27 cellular contexts compared by ENCODE assay signal in the genomic region with DNA sequence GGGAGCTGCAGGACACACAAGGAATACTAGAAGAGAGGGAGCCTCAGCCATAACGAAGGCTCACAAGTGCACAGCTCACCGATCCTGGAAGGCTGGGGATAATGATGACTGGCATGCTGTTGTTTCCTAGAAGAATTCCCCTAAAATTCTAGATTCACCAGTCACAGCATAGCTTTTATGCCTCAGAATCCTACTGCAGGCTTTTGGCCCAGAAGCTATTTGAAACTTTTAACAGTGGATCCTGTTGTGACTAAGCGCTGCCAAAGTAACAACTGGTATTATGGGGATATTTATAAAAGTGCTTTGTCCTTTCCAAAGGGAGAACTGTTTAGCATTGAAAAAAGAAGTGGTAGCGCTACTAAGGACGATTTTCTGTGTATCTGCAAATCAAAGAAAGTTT.
"Had no signal": no experiment of that assay in that cellular context is flagged by ENCODE, and none has a peak within 500 bp of the region (broad histone marks: within the 10 kb centered on the region; RNA-seq: fewer than 3 reads in every experiment).

No MANE protein-coding gene starts in this region.

- H3K4me1 Mint-ChIP-seq: activated naive CD4-positive, alpha-beta T cell treated with anti-CD3 and anti-CD28 coated beads, Interleukin-2, amount 10 ng/mL, durations not matched to agents 7 days and 5 days; central memory CD8-positive, alpha-beta T cell; stimulated activated effector memory CD8-positive, alpha-beta T cell treated with anti-CD3 and anti-CD28 coated beads, Interleukin-12 subunit alpha, Interleukin-12 subunit beta, amount 100 ng/mL, for 72 hours had no signal

- H3K9me3 Mint-ChIP-seq: activated naive CD4-positive, alpha-beta T cell treated with anti-CD3 and anti-CD28 coated beads, Interleukin-2, amount 10 ng/mL, durations not matched to agents 7 days and 5 days; activated T-helper 1 cell treated with anti-CD3 and anti-CD28 coated beads, Interleukin-12 subunit alpha, Interleukin-12 subunit beta, Interleukin-2, Interleukin-4 antibody, amounts not matched to agents 30 ng/mL and 10 ng/mL and 1 ng/mL, durations not matched to agents 14 hours and 24 hours and 36 hours; mesothelial cell of epicardium; natural killer cell treated with Interleukin-12 subunit alpha and Interleukin-12 subunit beta and Interleukin-15 and Interleukin-18, amount 100 ng/mL, for 72 hours; stimulated activated effector memory CD8-positive, alpha-beta T cell treated with anti-CD3 and anti-CD28 coated beads, Interleukin-12 subunit alpha, Interleukin-12 subunit beta, amount 100 ng/mL, for 72 hours; stimulated activated naive CD8-positive, alpha-beta T cell treated with anti-CD3 and anti-CD28 coated beads, Interleukin-15, Interleukin-2, amounts not matched to agents 100 ng/mL and 50 ng/mL, for 24 hours had no signal

- H3K27ac ChIP-seq: epithelial cell of prostate, esophagus squamous epithelium, gastrocnemius medialis, hepatocyte, right lobe of liver, skin epidermis, vagina, VCaP had no signal

- H3K4me1 ChIP-seq: esophagus squamous epithelium, right lobe of liver, vagina had no signal

- ATAC-seq: gastrocnemius medialis; left ventricle myocardium superior; natural killer cell treated with Interleukin-12 subunit alpha and Interleukin-12 subunit beta and Interleukin-15 and Interleukin-18, amount 100 ng/mL, for 72 hours; right lobe of liver; stimulated activated effector memory CD8-positive, alpha-beta T cell treated with anti-CD3 and anti-CD28 coated beads, Interleukin-12 subunit alpha, Interleukin-12 subunit beta, amount 100 ng/mL, for 72 hours had no signal

- H3K27ac Mint-ChIP-seq: activated naive CD4-positive, alpha-beta T cell treated with anti-CD3 and anti-CD28 coated beads, Interleukin-2, amount 10 ng/mL, durations not matched to agents 7 days and 5 days; activated T-helper 1 cell treated with anti-CD3 and anti-CD28 coated beads, Interleukin-12 subunit alpha, Interleukin-12 subunit beta, Interleukin-2, Interleukin-4 antibody, amounts not matched to agents 30 ng/mL and 10 ng/mL and 1 ng/mL, durations not matched to agents 14 hours and 24 hours and 36 hours; mesothelial cell of epicardium; natural killer cell treated with Interleukin-12 subunit alpha and Interleukin-12 subunit beta and Interleukin-15 and Interleukin-18, amount 100 ng/mL, for 72 hours; progenitor cell of endocrine pancreas; stimulated activated effector memory CD8-positive, alpha-beta T cell treated with anti-CD3 and anti-CD28 coated beads, Interleukin-12 subunit alpha, Interleukin-12 subunit beta, amount 100 ng/mL, for 72 hours; stimulated activated naive CD8-positive, alpha-beta T cell treated with anti-CD3 and anti-CD28 coated beads, Interleukin-15, Interleukin-2, amounts not matched to agents 100 ng/mL and 50 ng/mL, for 24 hours; type B pancreatic cell had no signal

- H3K27me3 ChIP-seq: gastrocnemius medialis, hepatocyte, right lobe of liver, vagina had no signal

- DNase-seq: activated CD4-positive, alpha-beta T cell treated with anti-CD3 and anti-CD28 coated beads for 4 hours; activated CD4-positive, alpha-beta T cell treated with anti-CD3 and anti-CD28 coated beads, Interleukin-2, amount 50 U/mL, for 4 hours; activated CD8-positive, alpha-beta memory T cell treated with anti-CD3 and anti-CD28 coated beads for 24 hours; activated effector memory CD4-positive, alpha-beta T cell treated with anti-CD3 and anti-CD28 coated beads, Interleukin-2, amount 50 U/mL, for 16 hours; activated naive CD4-positive, alpha-beta T cell treated with anti-CD3 and anti-CD28 coated beads, Interleukin-2, amount 10 ng/mL, durations not matched to agents 7 days and 5 days; dermis blood vessel endothelial cell; effector CD4-positive, alpha-beta T cell; esophagus squamous epithelium; gastrocnemius medialis; glutamatergic neuron; left cardiac atrium; left ventricle myocardium superior; right lobe of liver; stimulated activated CD4-positive, alpha-beta T cell treated with anti-CD3 and anti-CD28 coated beads, Interleukin-4, amount 100 ng/mL, for 24 hours had no signal

- H2AFZ ChIP-seq: hepatocyte had no signal

- H3K27me3 Mint-ChIP-seq: activated naive CD4-positive, alpha-beta T cell treated with anti-CD3 and anti-CD28 coated beads, Interleukin-2, amount 10 ng/mL, durations not matched to agents 7 days and 5 days; progenitor cell of endocrine pancreas; type B pancreatic cell had no signal

- H3K4me3 Mint-ChIP-seq: activated naive CD4-positive, alpha-beta T cell treated with anti-CD3 and anti-CD28 coated beads, Interleukin-2, amount 10 ng/mL, durations not matched to agents 7 days and 5 days; activated T-helper 1 cell treated with anti-CD3 and anti-CD28 coated beads, Interleukin-12 subunit alpha, Interleukin-12 subunit beta, Interleukin-2, Interleukin-4 antibody, amounts not matched to agents 30 ng/mL and 10 ng/mL and 1 ng/mL, durations not matched to agents 14 hours and 24 hours and 36 hours; central memory CD8-positive, alpha-beta T cell; mesothelial cell of epicardium; natural killer cell treated with Interleukin-12 subunit alpha and Interleukin-12 subunit beta and Interleukin-15 and Interleukin-18, amount 100 ng/mL, for 72 hours; stimulated activated effector memory CD8-positive, alpha-beta T cell treated with anti-CD3 and anti-CD28 coated beads, Interleukin-12 subunit alpha, Interleukin-12 subunit beta, amount 100 ng/mL, for 72 hours; stimulated activated naive CD8-positive, alpha-beta T cell treated with anti-CD3 and anti-CD28 coated beads, Interleukin-15, Interleukin-2, amounts not matched to agents 100 ng/mL and 50 ng/mL, for 24 hours; type B pancreatic cell had no signal

- H3K4me2 ChIP-seq: hepatocyte had no signal

- H3K79me2 ChIP-seq: hepatocyte had no signal

- H3K36me3 ChIP-seq: esophagus squamous epithelium, gastrocnemius medialis, right lobe of liver, vagina had no signal

- H3K36me3 Mint-ChIP-seq: activated naive CD4-positive, alpha-beta T cell treated with anti-CD3 and anti-CD28 coated beads, Interleukin-2, amount 10 ng/mL, durations not matched to agents 7 days and 5 days; mesothelial cell of epicardium; natural killer cell treated with Interleukin-12 subunit alpha and Interleukin-12 subunit beta and Interleukin-15 and Interleukin-18, amount 100 ng/mL, for 72 hours; stimulated activated effector memory CD8-positive, alpha-beta T cell treated with anti-CD3 and anti-CD28 coated beads, Interleukin-12 subunit alpha, Interleukin-12 subunit beta, amount 100 ng/mL, for 72 hours; type B pancreatic cell had no signal

- H3K4me3 ChIP-seq: esophagus squamous epithelium, gastrocnemius medialis, hepatocyte, right lobe of liver, skin epidermis, vagina had no signal

- H3K9me3 ChIP-seq: esophagus squamous epithelium, gastrocnemius medialis, right lobe of liver, vagina had no signal
